1 cellular context compared by ENCODE assay signal in genomic region chr10:60186315-60187071, GRCh38.
TF ChIP-seq lines count a peak whose summit lies in the region.

No MANE protein-coding gene starts in this region.

TF ChIP-seq in GM23338, 12 proteins besides CTCF, POLR2A, EP300 and RAD21:
- TF ChIP-seq ZNF462 (CRISPR knock-in tag; IDR thresholded peaks at IDR 0.05) (no peak), ZNF114 (CRISPR knock-in tag; IDR thresholded peaks at IDR 0.05) (no peak), NANOG (IDR thresholded peaks at IDR 0.05; ENCODE audit: borderline replicate concordance) (no peak), STAT1 (IDR thresholded peaks at IDR 0.05; ENCODE audit: unreplicated experiment) (no peak), POLR2AphosphoS5 (IDR thresholded peaks at IDR 0.05; ENCODE audit: low read depth) (no peak), ETS1 (IDR thresholded peaks at IDR 0.05) (no peak)
